35 cellular contexts compared by ENCODE assay signal in genomic region chrX:148979786-148980185, GRCh38.
"Had no signal": no experiment of that assay in that cellular context is flagged by ENCODE, and none has a peak within 500 bp of the region (broad histone marks: within the 10 kb centered on the region; RNA-seq: fewer than 3 reads in every experiment).

No MANE protein-coding gene starts in this region.

- DNase-seq: Karpas-422, Kasumi-1, KG1, MG63, MM.1S, MV-4-11, NCI-H1048, NCI-H1092, NCI-H1092 treated with DMSO at 0.1 percent for 48 hours, NCI-H1105, NCI-H1105 treated with DMSO at 0.1 percent for 48 hours, NCI-H1417, NCI-H1417 treated with DMSO at 0.1 percent for 48 hours, NCI-H1436, NCI-H1436 treated with DMSO at 0.1 percent for 48 hours, NCI-H146, NCI-H1694, NCI-H1694 treated with DMSO at 0.1 percent for 48 hours, NCI-H187, NCI-H187 treated with DMSO at 0.1 percent for 48 hours, NCI-H1930, NCI-H2029, NCI-H2029 treated with DMSO at 0.1 percent for 48 hours, NCI-H2081, NCI-H2081 treated with DMSO at 0.1 percent for 48 hours, NCI-H2107, NCI-H2171, NCI-H2171 treated with DMSO at 0.1 percent for 48 hours, NCI-H2227 treated with DMSO at 0.1 percent for 48 hours, NCI-H226, NCI-H345, NCI-H446, NCI-H446 treated with DMSO at 0.1 percent for 48 hours, NCI-H510A had no signal

- H3K4me3 ChIP-seq: MG63 had no signal

- H3K36me3 ChIP-seq: MG63 had no signal

- H3K27ac ChIP-seq: KMS-11 had no signal

- H3K9me3 ChIP-seq: MG63 had no signal

- H3K27me3 ChIP-seq: MG63 had no signal
